ENCODE assay signal across 16 cellular contexts in the genomic region with DNA sequence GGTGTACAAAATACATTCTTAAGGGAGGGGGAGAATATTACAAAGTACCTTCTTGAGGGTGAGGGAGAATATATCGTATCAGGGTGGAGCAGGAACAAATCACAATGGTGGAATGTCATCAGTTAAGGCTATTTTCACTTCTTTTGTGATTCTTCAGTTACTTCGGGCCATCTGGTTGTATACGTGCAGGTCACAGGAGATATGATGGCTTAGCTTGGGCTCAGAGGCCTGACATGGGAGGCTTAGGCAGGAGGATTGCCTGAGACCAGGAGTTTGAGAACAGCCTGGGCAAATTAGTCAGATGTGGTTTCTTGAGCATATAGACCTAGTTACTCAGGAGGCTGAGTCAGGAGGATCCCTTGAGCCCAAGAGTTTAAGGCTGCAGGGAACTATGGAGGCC. TPM values are rescaled to one million over a fixed set of nuclear protein-coding genes. Genes with fewer than 3 reads are reported as not detected.
DNase-seq lines count a peak whose midpoint lies in the region; ATAC-seq and TF ChIP-seq lines count a peak whose summit lies in the region.
"Had no signal": no experiment of that assay in that cellular context is flagged by ENCODE, and none has a peak within 500 bp of the region (broad histone marks: within the 10 kb centered on the region; RNA-seq: fewer than 3 reads in every experiment).

No MANE protein-coding gene starts in this region.

- no peaks in the 10 kb centered on the region for H3K9me2 ChIP-seq in HCT116 (ENCODE audit: insufficient read depth)

- DNase-seq in Daoy (ENCODE audit: low read depth) (peak; percentile 24), HCT116 (ENCODE audit: low read depth, low spot score) (no peak), WTC11 (ENCODE audit: low spot score) (no peak), lower lobe of right lung (no peak), right cardiac atrium (no peak)
- DNase-seq in activated T-helper 1 cell treated with anti-CD3 and anti-CD28 coated beads, Interleukin-12 subunit alpha, Interleukin-12 subunit beta, Interleukin-2, Interleukin-4 antibody, amounts not matched to agents 30 ng/mL and 10 ng/mL and 1 ng/mL, durations not matched to agents 14 hours and 24 hours and 36 hours (ENCODE audit: low spot score) = no peak
- DNase-seq in stimulated activated CD4-positive, alpha-beta T cell treated with anti-CD3 and anti-CD28 coated beads, Interleukin-4, amount 100 ng/mL, for 1 hour = no peak
- DNase-seq: 8988T; CD4-positive, alpha-beta memory T cell; DMS153; DMS79; H9 had no signal

- intact Hi-C loops in HCT116 (cut with micrococcal nuclease) (no loop called here), lower lobe of right lung (cut with DNase I) (no loop called here), right cardiac atrium (cut with DNase I) (no loop called here)
- intact Hi-C loops in activated T-helper 1 cell treated with anti-CD3 and anti-CD28 coated beads, Interleukin-12 subunit alpha, Interleukin-12 subunit beta, Interleukin-2, Interleukin-4 antibody, amounts not matched to agents 30 ng/mL and 10 ng/mL and 1 ng/mL, durations not matched to agents 14 hours and 24 hours and 36 hours (cut with micrococcal nuclease) = no loop called here

- no TSS peak for BruUV-seq in HCT116 (replicated peaks; lab: Mats Ljungman, UMichigan)

- 87% methylated on average over 3 of the region's 3 CpGs for WGBS in right cardiac atrium

- no peak overlapping the region for H3K4me3 ChIP-seq in HCT116 (replicated peaks in 1 of 2; ENCODE audit: low read depth in 1 of 2, low read length in 2 of 2)
- H3K4me3 ChIP-seq in lower lobe of right lung = no peak overlapping the region
- no peak overlapping the region for H3K4me3 ChIP-seq in right cardiac atrium (ENCODE audit: low read length)
- H3K4me3 ChIP-seq: BLaER1, GM12878 had no signal

- H3K4me1 ChIP-seq in HCT116 (ENCODE audit: control insufficient read depth in 1 of 2, insufficient read depth in 2 of 2, low read length in 2 of 2) (peaks cover 5 to 18% of the 10 kb centered on the region in 2 experiments; a peak in 3 of 4 replicates), lower lobe of right lung (no peaks in the 10 kb centered on the region), right cardiac atrium (ENCODE audit: control insufficient read depth, insufficient read depth, low read length) (no peaks in the 10 kb centered on the region)

- H3K9ac ChIP-seq in HCT116 (ENCODE audit: low read length) = no peak overlapping the region
- H3K9ac ChIP-seq: BLaER1 had no signal

- H3K27me3 ChIP-seq in HCT116 (ENCODE audit: insufficient read depth, low read length) (no peaks in the 10 kb centered on the region), lower lobe of right lung (ENCODE audit: low read depth) (no peaks in the 10 kb centered on the region), right cardiac atrium (ENCODE audit: control insufficient read depth, insufficient read depth) (no peaks in the 10 kb centered on the region)
- H3K27me3 ChIP-seq: BLaER1 had no signal

- TF ChIP-seq CTCF in HCT116 (IDR thresholded peaks at IDR 0.05 in 2 of 3, conservative IDR thresholded peaks at IDR 0.05 in 1 of 3; ENCODE audit: borderline replicate concordance in 1 of 3, insufficient read depth in 1 of 3, low read depth in 2 of 3, low read length in 2 of 3) = no peak
- TF ChIP-seq CTCF in WTC11 (IDR thresholded peaks at IDR 0.05) = no peak
- no peak for TF ChIP-seq CTCF in lower lobe of right lung (IDR thresholded peaks at IDR 0.05)

- TF ChIP-seq POLR2A in HCT116 (IDR thresholded peaks at IDR 0.05; ENCODE audit: borderline replicate concordance, extremely low read depth, insufficient read depth, insufficient read length) = no peak

- H3K36me3 Mint-ChIP-seq in WTC11 = no peaks in the 10 kb centered on the region
- no peaks in the 10 kb centered on the region for H3K36me3 Mint-ChIP-seq in activated T-helper 1 cell treated with anti-CD3 and anti-CD28 coated beads, Interleukin-12 subunit alpha, Interleukin-12 subunit beta, Interleukin-2, Interleukin-4 antibody, amounts not matched to agents 30 ng/mL and 10 ng/mL and 1 ng/mL, durations not matched to agents 14 hours and 24 hours and 36 hours (ENCODE audit: low read depth)
- H3K36me3 Mint-ChIP-seq: CD14-positive monocyte; CD4-positive, alpha-beta memory T cell had no signal

- H4K20me1 ChIP-seq in HCT116 (ENCODE audit: insufficient read depth) = no peaks in the 10 kb centered on the region
- H4K20me1 ChIP-seq: BLaER1 had no signal

- CTCF ChIA-PET in HCT116 (lab: Charles Lee) (no interaction called here), WTC11 (lab: Charles Lee) (no interaction called here)

- H3K4me1 Mint-ChIP-seq in WTC11 = no peaks in the 10 kb centered on the region
- H3K4me1 Mint-ChIP-seq in activated T-helper 1 cell treated with anti-CD3 and anti-CD28 coated beads, Interleukin-12 subunit alpha, Interleukin-12 subunit beta, Interleukin-2, Interleukin-4 antibody, amounts not matched to agents 30 ng/mL and 10 ng/mL and 1 ng/mL, durations not matched to agents 14 hours and 24 hours and 36 hours (ENCODE audit: low read depth) = no peaks in the 10 kb centered on the region
- H3K4me1 Mint-ChIP-seq: CD14-positive monocyte; CD4-positive, alpha-beta memory T cell; H9 had no signal

- H3K9me3 Mint-ChIP-seq in WTC11 = no peaks in the 10 kb centered on the region
- no peaks in the 10 kb centered on the region for H3K9me3 Mint-ChIP-seq in activated T-helper 1 cell treated with anti-CD3 and anti-CD28 coated beads, Interleukin-12 subunit alpha, Interleukin-12 subunit beta, Interleukin-2, Interleukin-4 antibody, amounts not matched to agents 30 ng/mL and 10 ng/mL and 1 ng/mL, durations not matched to agents 14 hours and 24 hours and 36 hours
- H3K9me3 Mint-ChIP-seq: CD4-positive, alpha-beta memory T cell; H9 had no signal

- H3K36me3 ChIP-seq in HCT116 (ENCODE audit: control insufficient read depth in 1 of 2, insufficient read depth in 2 of 2, low read length in 2 of 2) (no peaks in the 10 kb centered on the region), lower lobe of right lung (peaks cover 4% of the 10 kb centered on the region)
- H3K36me3 ChIP-seq: BLaER1 had no signal

- POLR2A ChIA-PET in HCT116 (lab: Charles Lee) = no interaction called here
- POLR2A ChIA-PET in WTC11 (lab: Charles Lee) = no interaction called here

- no peak overlapping the region for H2AFZ ChIP-seq in HCT116 (ENCODE audit: low read depth, low read length, poor library complexity, severe bottlenecking)

- TF ChIP-seq RAD21 in HCT116 (IDR thresholded peaks at IDR 0.05; ENCODE audit: low read depth) = no peak

- H3K4me2 ChIP-seq in HCT116 (ENCODE audit: low read length) = peak overlapping the region; percentile 14; the same call in 1 of the 2 replicates
- H3K4me2 ChIP-seq: BLaER1 had no signal

- no peak overlapping the region for H3K4me3 Mint-ChIP-seq in WTC11
- H3K4me3 Mint-ChIP-seq in activated T-helper 1 cell treated with anti-CD3 and anti-CD28 coated beads, Interleukin-12 subunit alpha, Interleukin-12 subunit beta, Interleukin-2, Interleukin-4 antibody, amounts not matched to agents 30 ng/mL and 10 ng/mL and 1 ng/mL, durations not matched to agents 14 hours and 24 hours and 36 hours = no peak overlapping the region
- H3K4me3 Mint-ChIP-seq: CD14-positive monocyte; CD4-positive, alpha-beta memory T cell; H9 had no signal

- H3K9me3 ChIP-seq in HCT116 (ENCODE audit: control insufficient read depth in 1 of 2, insufficient read depth in 1 of 2, low read depth in 1 of 2, low read length in 2 of 2) (no peaks in the 10 kb centered on the region), lower lobe of right lung (no peaks in the 10 kb centered on the region), right cardiac atrium (ENCODE audit: control insufficient read depth, low read length) (no peaks in the 10 kb centered on the region)
- H3K9me3 ChIP-seq: BLaER1 had no signal

- H3K27ac ChIP-seq in HCT116 (ENCODE audit: low read depth, low read length) (no peak overlapping the region), lower lobe of right lung (peak overlapping the region; percentile 41), right cardiac atrium (ENCODE audit: low read length) (no peak overlapping the region)
- H3K27ac ChIP-seq: BLaER1 had no signal

- no peak for ATAC-seq in HCT116
- ATAC-seq in WTC11 = no peak
- ATAC-seq in lower lobe of right lung = no peak
- ATAC-seq in SK-N-SH treated with all-trans-retinoic acid at 6 μM for 48 hours = no peak
- ATAC-seq in right cardiac atrium = no peak
- ATAC-seq: GM12878 had no signal

- H3K27ac Mint-ChIP-seq in WTC11 = peak overlapping the region; percentile 47
- H3K27ac Mint-ChIP-seq in activated T-helper 1 cell treated with anti-CD3 and anti-CD28 coated beads, Interleukin-12 subunit alpha, Interleukin-12 subunit beta, Interleukin-2, Interleukin-4 antibody, amounts not matched to agents 30 ng/mL and 10 ng/mL and 1 ng/mL, durations not matched to agents 14 hours and 24 hours and 36 hours = no peak overlapping the region
- H3K27ac Mint-ChIP-seq: CD14-positive monocyte; CD4-positive, alpha-beta memory T cell had no signal

- H3K79me2 ChIP-seq in HCT116 (ENCODE audit: insufficient read depth, low read length) = no peaks in the 10 kb centered on the region

- RAD21 ChIA-PET in HCT116 (lab: Charles Lee; ENCODE audit: low non-redundant PET in 1 of 2, low total read pairs in 2 of 2, uncharacterized antibody in 2 of 2, unreplicated experiment in 2 of 2) = interaction anchor here in 1 of 2 experiments (0.7 kb wide), 1 partner anchor 92 kb away, joined by 3 read pairs; no protein-coding TSS in a partner anchor

- no peaks in the 10 kb centered on the region for H3K27me3 Mint-ChIP-seq in WTC11 (ENCODE audit: low read depth)
- H3K27me3 Mint-ChIP-seq in activated T-helper 1 cell treated with anti-CD3 and anti-CD28 coated beads, Interleukin-12 subunit alpha, Interleukin-12 subunit beta, Interleukin-2, Interleukin-4 antibody, amounts not matched to agents 30 ng/mL and 10 ng/mL and 1 ng/mL, durations not matched to agents 14 hours and 24 hours and 36 hours (ENCODE audit: insufficient read depth) = no peaks in the 10 kb centered on the region
- H3K27me3 Mint-ChIP-seq: CD4-positive, alpha-beta memory T cell had no signal

RNA-seq across cellular contexts. Expression of a gene that starts 13.1 kb away (rescaled TPM):
- 0.42 and 2.8 TPM in 2 replicates for total RNA-seq in Daoy (2014; rRNA removed; shearing (Covaris generic))
- 0.98 TPM for total RNA-seq in HCT116 (2021; ENCODE audit: unreplicated experiment)
- polyA plus RNA-seq in HCT116 (2012) = 0.64 and 1.1 TPM in 2 replicates
- 1.2 to 2.1 TPM (median 1.9 TPM) in 3 replicates for total RNA-seq in WTC11 (2021)
- total RNA-seq in lower lobe of right lung = 5.4 TPM
- total RNA-seq in activated T-helper 1 cell treated with anti-CD3 and anti-CD28 coated beads, Interleukin-12 subunit alpha, Interleukin-12 subunit beta, Interleukin-2, Interleukin-4 antibody, amounts not matched to agents 30 ng/mL and 10 ng/mL and 1 ng/mL, durations not matched to agents 14 hours and 24 hours and 36 hours = 0.39 and 0.73 TPM in 2 replicates
- 1 to 10 TPM in 2 of 4 donors, under 1 TPM in 2; 0.71 to 2.0 (median 1.2) TPM for total RNA-seq in right cardiac atrium
- 0.72 TPM for polyA plus RNA-seq in right cardiac atrium

RNA-seq across cellular contexts. Expression of a gene that starts 23.1 kb away (rescaled TPM):
- 39.5 and 41.6 TPM in 2 replicates for total RNA-seq in Daoy (2014; rRNA removed; shearing (Covaris generic))
- total RNA-seq in HCT116 (2021; ENCODE audit: unreplicated experiment) (51.2 TPM), WTC11 (2021) (52.5 to 54.2 TPM (median 53.9 TPM) in 3 replicates), lower lobe of right lung (46.3 TPM), right cardiac atrium (10 to 100 TPM; 37.1 to 41.1 (median 39.2) TPM)
- polyA plus RNA-seq in HCT116 (2012) = 37.8 and 40.6 TPM in 2 replicates
- 89.1 and 89.8 TPM in 2 replicates for total RNA-seq in activated T-helper 1 cell treated with anti-CD3 and anti-CD28 coated beads, Interleukin-12 subunit alpha, Interleukin-12 subunit beta, Interleukin-2, Interleukin-4 antibody, amounts not matched to agents 30 ng/mL and 10 ng/mL and 1 ng/mL, durations not matched to agents 14 hours and 24 hours and 36 hours
- polyA plus RNA-seq in right cardiac atrium = 32.1 TPM

RNA-seq across cellular contexts. Expression of a gene that starts 24.7 kb away (rescaled TPM):
- 115 and 124 TPM in 2 replicates for total RNA-seq in Daoy (2014; rRNA removed; shearing (Covaris generic))
- total RNA-seq in HCT116 (2021; ENCODE audit: unreplicated experiment) (222 TPM), WTC11 (2021) (312 to 350 TPM (median 316 TPM) in 3 replicates), lower lobe of right lung (105 TPM), right cardiac atrium (10 to 100 TPM; 24.7 to 50.8 (median 38.4) TPM)
- polyA plus RNA-seq in HCT116 (2012) = 107 and 120 TPM in 2 replicates
- total RNA-seq in activated T-helper 1 cell treated with anti-CD3 and anti-CD28 coated beads, Interleukin-12 subunit alpha, Interleukin-12 subunit beta, Interleukin-2, Interleukin-4 antibody, amounts not matched to agents 30 ng/mL and 10 ng/mL and 1 ng/mL, durations not matched to agents 14 hours and 24 hours and 36 hours = 200 and 211 TPM in 2 replicates
- 23.0 TPM for polyA plus RNA-seq in right cardiac atrium
